In genomic region chr3:172465281-172465680, GRCh38 we compare ENCODE assay signal across 28 cellular contexts. TPM values are rescaled to one million over a fixed set of nuclear protein-coding genes. Genes with fewer than 3 reads are reported as not detected.
"Had no signal": no experiment of that assay in that cellular context is flagged by ENCODE, and none has a peak within 500 bp of the region (broad histone marks: within the 10 kb centered on the region; RNA-seq: fewer than 3 reads in every experiment).

No MANE protein-coding gene starts in this region.

- H3K27me3 ChIP-seq: Peyer's patch had no signal

- H3K4me1 ChIP-seq: Peyer's patch had no signal

- DNase-seq: activated CD4-positive, alpha-beta T cell treated with anti-CD3 and anti-CD28 coated beads for 48 hours; activated CD4-positive, alpha-beta T cell treated with anti-CD3 and anti-CD28 coated beads, Interleukin-2, amount 50 U/mL, for 4 hours; activated CD4-positive, CD25-positive, alpha-beta regulatory T cell treated with anti-CD3 and anti-CD28 coated beads, Interleukin-2, amount 50 U/mL, for 72 hours; activated CD8-positive, alpha-beta memory T cell treated with anti-CD3 and anti-CD28 coated beads, Interleukin-2, amount 50 U/mL, for 48 hours; activated CD8-positive, alpha-beta T cell treated with anti-CD3 and anti-CD28 coated beads, Interleukin-2, amount 10 ng/mL, durations not matched to agents 7 days and 5 days; activated effector memory CD4-positive, alpha-beta T cell treated with Interleukin-2 at 50 U/mL for 16 hours; activated naive CD4-positive, alpha-beta T cell; activated T-cell treated with anti-CD3 and anti-CD28 coated beads, Interleukin-2, amount 50 U/mL, for 1 hour; amniotic stem cell; Karpas-422; NCI-H1048; NCI-H146; NCI-H187 treated with DMSO at 0.1 percent for 48 hours; NCI-H2081 treated with DMSO at 0.1 percent for 48 hours; NCI-H2227 treated with DMSO at 0.1 percent for 48 hours; NCI-H446 treated with DMSO at 0.1 percent for 48 hours; NCI-H524 treated with DMSO at 0.1 percent for 48 hours; NCI-H748 treated with DMSO at 0.1 percent for 48 hours; OCI-M1; Peyer's patch; Right ventricle myocardium superior had no signal

- H3K9me3 ChIP-seq: Peyer's patch had no signal

- H3K4me3 ChIP-seq: K562, Peyer's patch had no signal

- H3K36me3 ChIP-seq: Peyer's patch had no signal

- H3K27ac ChIP-seq: Peyer's patch, RWPE1 had no signal

RNA-seq across cellular contexts. Expression of gene GHSR, which starts 17.0 kb away (rescaled TPM):
- total RNA-seq: activated CD8-positive, alpha-beta T cell treated with anti-CD3 and anti-CD28 coated beads, Interleukin-2, amount 10 ng/mL, durations not matched to agents 7 days and 5 days; activated T-helper 1 cell treated with anti-CD3 and anti-CD28 coated beads, Interleukin-12 subunit alpha, Interleukin-12 subunit beta, Interleukin-2, Interleukin-4 antibody, amounts not matched to agents 30 ng/mL and 10 ng/mL and 1 ng/mL, durations not matched to agents 14 hours and 24 hours and 36 hours; cardiac septum; chondrocyte; K562; Peyer's patch; Right ventricle myocardium superior; SK-MEL-5; WTC11 had no signal
- polyA plus RNA-seq: K562 had no signal

RNA-seq across cellular contexts. Expression of gene TNFSF10, which starts 57.9 kb away (rescaled TPM):
- total RNA-seq: chondrocyte, SK-MEL-5 had no signal
